ENCODE assay signal across 9 cellular contexts in genomic region chr11:130428271-130428670, GRCh38. TPM values are rescaled to one million over a fixed set of nuclear protein-coding genes. Genes with fewer than 3 reads are reported as not detected.
A peak's percentile ranks its signal among the peaks of the same experiment; 100 is the strongest.
DNase-seq lines count a peak whose midpoint lies in the region; ATAC-seq and TF ChIP-seq lines count a peak whose summit lies in the region.
"Had no signal": no experiment of that assay in that cellular context is flagged by ENCODE, and none has a peak within 500 bp of the region (broad histone marks: within the 10 kb centered on the region; RNA-seq: fewer than 3 reads in every experiment).

ADAMTS8 (minus strand) TSS chr11:130428609; CDS start chr11:130428286, 323 bp downstream.

- peak; percentile 28 for ATAC-seq in activated naive CD8-positive, alpha-beta T cell treated with anti-CD3 and anti-CD28 coated beads, Interleukin-2, amount 10 ng/mL, durations not matched to agents 7 days and 5 days (ENCODE audit: low read depth)
- ATAC-seq in GM21825 (IDR thresholded peaks at IDR 0.05; ENCODE audit: unreplicated experiment), result no peak

- CTCF ChIA-PET in RWPE1 (lab: Yijun Ruan, JAX), result interaction anchor here (1.0 to 1.3 kb wide), 2 partner anchors 15 to 432 kb away, joined by 3 to 4 read pairs; no protein-coding TSS in a partner anchor
- CTCF ChIA-PET in activated CD4-positive, alpha-beta T cell treated with anti-CD3 and anti-CD28 coated beads, Interleukin-2, amount 10 ng/mL, durations not matched to agents 7 days and 5 days (lab: Charles Lee), result no interaction called here

- WGBS in suprapubic skin, result under 1% methylated on average over 33 of the region's 52 CpGs

- peak; percentile 43 for DNase-seq in NCI-H82 (lab: John Stamatoyannopoulos, UW)
- no peak for DNase-seq in NCI-H82 treated with DMSO at 0.1 percent for 48 hours (lab: John Stamatoyannopoulos, UW; ENCODE audit: unreplicated experiment)
- DNase-seq in activated naive CD8-positive, alpha-beta T cell treated with anti-CD3 and anti-CD28 coated beads, Interleukin-2, amount 10 ng/mL, durations not matched to agents 7 days and 5 days, result peak; percentile 38
- DNase-seq in kidney epithelial cell (ENCODE audit: low read depth), result no peak
- no peak for DNase-seq in suprapubic skin (ENCODE audit: low spot score in 2 of 2)
- DNase-seq in RWPE1 (ENCODE audit: low spot score), result no peak
- DNase-seq in activated CD4-positive, alpha-beta T cell treated with anti-CD3 and anti-CD28 coated beads, Interleukin-2, amount 10 ng/mL, durations not matched to agents 7 days and 5 days, result no peak

- no peaks in the 10 kb centered on the region for H3K9me3 Mint-ChIP-seq in activated naive CD8-positive, alpha-beta T cell treated with anti-CD3 and anti-CD28 coated beads, Interleukin-2, amount 10 ng/mL, durations not matched to agents 7 days and 5 days
- H3K9me3 Mint-ChIP-seq in activated CD4-positive, alpha-beta T cell treated with anti-CD3 and anti-CD28 coated beads, Interleukin-2, amount 10 ng/mL, durations not matched to agents 7 days and 5 days, result no peaks in the 10 kb centered on the region

- H3K4me3 Mint-ChIP-seq in activated naive CD8-positive, alpha-beta T cell treated with anti-CD3 and anti-CD28 coated beads, Interleukin-2, amount 10 ng/mL, durations not matched to agents 7 days and 5 days, result peak within 1 kb of the TSS; percentile 71
- no peak within 1 kb of the TSS for H3K4me3 Mint-ChIP-seq in activated CD4-positive, alpha-beta T cell treated with anti-CD3 and anti-CD28 coated beads, Interleukin-2, amount 10 ng/mL, durations not matched to agents 7 days and 5 days

- H3K36me3 Mint-ChIP-seq in activated naive CD8-positive, alpha-beta T cell treated with anti-CD3 and anti-CD28 coated beads, Interleukin-2, amount 10 ng/mL, durations not matched to agents 7 days and 5 days, result no peaks in the 10 kb centered on the region
- H3K36me3 Mint-ChIP-seq in activated CD4-positive, alpha-beta T cell treated with anti-CD3 and anti-CD28 coated beads, Interleukin-2, amount 10 ng/mL, durations not matched to agents 7 days and 5 days (ENCODE audit: low read depth), result no peaks in the 10 kb centered on the region

- POLR2A ChIA-PET in activated naive CD8-positive, alpha-beta T cell treated with anti-CD3 and anti-CD28 coated beads, Interleukin-2, amount 10 ng/mL, durations not matched to agents 7 days and 5 days (lab: Charles Lee), result no interaction called here
- POLR2A ChIA-PET in RWPE1 (lab: Yijun Ruan, JAX; ENCODE audit: low non-redundant PET), result no interaction called here
- POLR2A ChIA-PET in activated CD4-positive, alpha-beta T cell treated with anti-CD3 and anti-CD28 coated beads, Interleukin-2, amount 10 ng/mL, durations not matched to agents 7 days and 5 days (lab: Charles Lee), result no interaction called here

- peaks cover 4% of the 10 kb centered on the region for H3K4me1 Mint-ChIP-seq in activated naive CD8-positive, alpha-beta T cell treated with anti-CD3 and anti-CD28 coated beads, Interleukin-2, amount 10 ng/mL, durations not matched to agents 7 days and 5 days
- H3K4me1 Mint-ChIP-seq in activated CD4-positive, alpha-beta T cell treated with anti-CD3 and anti-CD28 coated beads, Interleukin-2, amount 10 ng/mL, durations not matched to agents 7 days and 5 days, result peaks cover 9% of the 10 kb centered on the region

- H3K27me3 Mint-ChIP-seq in activated naive CD8-positive, alpha-beta T cell treated with anti-CD3 and anti-CD28 coated beads, Interleukin-2, amount 10 ng/mL, durations not matched to agents 7 days and 5 days, result peaks cover 51% of the 10 kb centered on the region
- peaks cover 49% of the 10 kb centered on the region for H3K27me3 Mint-ChIP-seq in activated CD4-positive, alpha-beta T cell treated with anti-CD3 and anti-CD28 coated beads, Interleukin-2, amount 10 ng/mL, durations not matched to agents 7 days and 5 days

- H3K4me3 ChIP-seq in kidney epithelial cell (ENCODE audit: low read depth, low read length) (peak within 1 kb of the TSS; percentile 12), suprapubic skin (peak within 1 kb of the TSS; percentile 49)

- H3K9me3 ChIP-seq in suprapubic skin, result no peaks in the 10 kb centered on the region

- H3K27me3 ChIP-seq in kidney epithelial cell (ENCODE audit: control insufficient read depth, insufficient read depth, low read length), result peaks cover 66% of the 10 kb centered on the region
- H3K27me3 ChIP-seq in suprapubic skin, result peaks cover 57% of the 10 kb centered on the region

- no peak within 1 kb of the TSS for H3K27ac Mint-ChIP-seq in activated naive CD8-positive, alpha-beta T cell treated with anti-CD3 and anti-CD28 coated beads, Interleukin-2, amount 10 ng/mL, durations not matched to agents 7 days and 5 days
- no peak within 1 kb of the TSS for H3K27ac Mint-ChIP-seq in activated CD4-positive, alpha-beta T cell treated with anti-CD3 and anti-CD28 coated beads, Interleukin-2, amount 10 ng/mL, durations not matched to agents 7 days and 5 days

- TF ChIP-seq POLR2A in suprapubic skin (IDR thresholded peaks at IDR 0.05), result no peak

- H3K4me1 ChIP-seq in suprapubic skin, result peaks cover 28% of the 10 kb centered on the region

- H3K36me3 ChIP-seq in kidney epithelial cell (ENCODE audit: control insufficient read depth, insufficient read depth, low read length) (no peaks in the 10 kb centered on the region), suprapubic skin (no peaks in the 10 kb centered on the region)

- TF ChIP-seq EP300 in suprapubic skin (IDR thresholded peaks at IDR 0.05), result no peak

- TF ChIP-seq CTCF in kidney epithelial cell (IDR thresholded peaks at IDR 0.05; ENCODE audit: insufficient read depth, low read length, poor library complexity, severe bottlenecking) (no peak), suprapubic skin (IDR thresholded peaks at IDR 0.05) (no peak), RWPE1 (conservative IDR thresholded peaks at IDR 0.05; ENCODE audit: low read depth) (no peak)

- H3K27ac ChIP-seq in suprapubic skin, result no peak within 1 kb of the TSS
- H3K27ac ChIP-seq in RWPE1, result no peak within 1 kb of the TSS
- H3K27ac ChIP-seq: C4-2B had no signal

RNA-seq across cellular contexts. Expression of gene ADAMTS8, which starts in this region (rescaled TPM):
- not detected for total RNA-seq in activated naive CD8-positive, alpha-beta T cell treated with anti-CD3 and anti-CD28 coated beads, Interleukin-2, amount 10 ng/mL, durations not matched to agents 7 days and 5 days
- total RNA-seq in kidney epithelial cell (not detected in 2 replicates), suprapubic skin (under 1 TPM; 0.30 to 0.72 (median 0.65) TPM)
- total RNA-seq in activated CD4-positive, alpha-beta T cell treated with anti-CD3 and anti-CD28 coated beads, Interleukin-2, amount 10 ng/mL, durations not matched to agents 7 days and 5 days, result not detected

Comparison
In these comparisons a context has a peak if more than half of its experiments do, and no peak if none do; other contexts are left out.
1. Peak in DNase-seq and ATAC-seq in activated naive CD8-positive, alpha-beta T cell treated with anti-CD3 and anti-CD28 coated beads, Interleukin-2, amount 10 ng/mL, durations not matched to agents 7 days and 5 days; RNA of the gene not detected or under 1 TPM.